Comparison of ENCODE assay signal across 13 cellular contexts in genomic region chr5:67405101-67405364, GRCh38.
A peak's percentile ranks its signal among the peaks of the same experiment; 100 is the strongest.
DNase-seq lines count a peak whose midpoint lies in the region; ATAC-seq and TF ChIP-seq lines count a peak whose summit lies in the region.
"Had no signal": no experiment of that assay in that cellular context is flagged by ENCODE, and none has a peak within 500 bp of the region (broad histone marks: within the 10 kb centered on the region; RNA-seq: fewer than 3 reads in every experiment).

No MANE protein-coding gene starts in this region.

- no peak overlapping the region for H4K8ac ChIP-seq in neuronal stem cell (ENCODE audit: low read depth, low read length)

- H3K9me3 ChIP-seq in Loucy (ENCODE audit: insufficient read depth, low read depth, low read length) (no peaks in the 10 kb centered on the region), mammary epithelial cell (replicated peaks; ENCODE audit: insufficient read depth, low read length) (no peaks in the 10 kb centered on the region), neuronal stem cell (replicated peaks in 1 of 2; ENCODE audit: control insufficient read depth in 2 of 2, insufficient read depth in 1 of 2, low read depth in 1 of 2, low read length in 2 of 2) (no peaks in the 10 kb centered on the region)
- H3K9me3 ChIP-seq: Caco-2 had no signal

- H3F3A ChIP-seq in Loucy (ENCODE audit: low read depth), result no peaks in the 10 kb centered on the region

- H3K9me2 ChIP-seq in Loucy (replicated peaks; ENCODE audit: low read depth, low read length), result no peaks in the 10 kb centered on the region

- no peak overlapping the region for H4K91ac ChIP-seq in neuronal stem cell (ENCODE audit: low read depth, low read length, poor library complexity)

- DNase-seq in mammary epithelial cell (no peak), neuronal stem cell (ENCODE audit: low spot score) (no peak), GM13976 (ENCODE audit: low spot score) (no peak)
- DNase-seq in activated CD4-positive, CD25-positive, alpha-beta regulatory T cell (lab: John Stamatoyannopoulos, UW), result no peak
- DNase-seq: ACHN, Caco-2, NCI-H1930, NCI-H446 treated with DMSO at 0.1 percent for 48 hours, NCI-H774, PC-9 had no signal

- H2BK15ac ChIP-seq in neuronal stem cell (ENCODE audit: low read length), result no peak overlapping the region

- H2AFZ ChIP-seq in ACC112 (ENCODE audit: low read length, unreplicated experiment) (peak overlapping the region; percentile 47), Loucy (ENCODE audit: low read length) (0 out of 2 replicates have a peak overlapping the region, but pooled peaks have one; percentile 23), mammary epithelial cell (ENCODE audit: low read depth, low read length) (peak overlapping the region; percentile 25), neuronal stem cell (ENCODE audit: low read length) (peak overlapping the region; percentile 27)
- H2AFZ ChIP-seq: PC-9 had no signal

- no peak overlapping the region for H2BK5ac ChIP-seq in neuronal stem cell (ENCODE audit: low read length)

- H3K4me1 ChIP-seq in ACC112 (ENCODE audit: control insufficient read depth, insufficient read depth, low read length, unreplicated experiment) (peaks cover 6% of the 10 kb centered on the region), Loucy (ENCODE audit: insufficient read depth, low read length, poor library complexity, severe bottlenecking) (no peaks in the 10 kb centered on the region), mammary epithelial cell (ENCODE audit: insufficient read depth, low read length) (peaks cover 17% of the 10 kb centered on the region), neuronal stem cell (ENCODE audit: control insufficient read depth in 2 of 2, insufficient read depth in 1 of 2, low read depth in 1 of 2, low read length in 2 of 2) (peaks cover 0 to 5% of the 10 kb centered on the region in 2 donors)

- H3K9ac ChIP-seq in Loucy (ENCODE audit: low read depth, low read length, poor library complexity, severe bottlenecking) (no peak overlapping the region), mammary epithelial cell (ENCODE audit: insufficient read depth, low read length) (no peak overlapping the region), neuronal stem cell (ENCODE audit: low read depth, low read length, poor library complexity) (no peak overlapping the region)

- intact Hi-C loops in mammary epithelial cell (cut with micrococcal nuclease), result no loop called here

- no peak overlapping the region for H3K4me2 ChIP-seq in Loucy (ENCODE audit: low read depth, low read length, poor library complexity, severe bottlenecking)
- peak overlapping the region; percentile 15 for H3K4me2 ChIP-seq in mammary epithelial cell (ENCODE audit: insufficient read depth, low read depth, low read length)
- H3K4me2 ChIP-seq in neuronal stem cell (ENCODE audit: insufficient read depth, low read length, poor library complexity, severe bottlenecking), result no peak overlapping the region
- H3K4me2 ChIP-seq: PC-9 had no signal

- no peak overlapping the region for H3K18ac ChIP-seq in neuronal stem cell (ENCODE audit: low read length)

- H3K4me3 ChIP-seq in ACC112 (ENCODE audit: low read depth, low read length) (no peak overlapping the region), Loucy (ENCODE audit: low read length, poor library complexity, severe bottlenecking) (no peak overlapping the region), mammary epithelial cell (replicated peaks in 1 of 3; ENCODE audit: insufficient read depth in 1 of 3, low read depth in 2 of 3, low read length in 3 of 3) (no peak overlapping the region), neuronal stem cell (ENCODE audit: low read length in 2 of 2) (no peak overlapping the region)
- H3K4me3 ChIP-seq: PC-9 had no signal

- H3K27me3 ChIP-seq in ACC112 (ENCODE audit: insufficient read depth, low read length) (no peaks in the 10 kb centered on the region), Loucy (ENCODE audit: insufficient read depth, low read length, poor library complexity, severe bottlenecking) (no peaks in the 10 kb centered on the region), mammary epithelial cell (ENCODE audit: insufficient read depth, low read length) (no peaks in the 10 kb centered on the region), neuronal stem cell (ENCODE audit: control insufficient read depth in 3 of 3, insufficient read depth in 3 of 3, low read depth in 1 of 3, low read length in 3 of 3) (no peaks in the 10 kb centered on the region)

- H3K79me2 ChIP-seq in ACC112 (ENCODE audit: control insufficient read depth, insufficient read depth, low read length, unreplicated experiment), result no peaks in the 10 kb centered on the region
- H3K79me2 ChIP-seq in Loucy (ENCODE audit: insufficient read depth, low read length), result no peaks in the 10 kb centered on the region
- H3K79me2 ChIP-seq in mammary epithelial cell (ENCODE audit: insufficient read depth, low read length), result no peaks in the 10 kb centered on the region

- no peak overlapping the region for H2BK12ac ChIP-seq in neuronal stem cell (ENCODE audit: low read length)

- no peaks in the 10 kb centered on the region for H4K20me1 ChIP-seq in Loucy (ENCODE audit: insufficient read depth, low read length, poor library complexity, severe bottlenecking)
- no peaks in the 10 kb centered on the region for H4K20me1 ChIP-seq in mammary epithelial cell (ENCODE audit: insufficient read depth, low read length)

- no TSS peak for BruUV-seq in mammary epithelial cell (replicated peaks; lab: Mats Ljungman, UMichigan)

- ATAC-seq in HG02884 (IDR thresholded peaks at IDR 0.05; ENCODE audit: unreplicated experiment), result no peak

- TF ChIP-seq CTCF in Loucy (conservative IDR thresholded peaks at IDR 0.05; ENCODE audit: low read length) (no peak), mammary epithelial cell (conservative IDR thresholded peaks at IDR 0.05 in 1 of 2, IDR thresholded peaks at IDR 0.05 in 1 of 2; ENCODE audit: extremely low read depth in 1 of 2, insufficient read depth in 1 of 2, low read depth in 1 of 2, low read length in 2 of 2) (no peak), GM13976 (IDR thresholded peaks at IDR 0.05; ENCODE audit: borderline replicate concordance, control extremely low read depth, extremely low read depth, insufficient read depth, missing control alignments) (no peak)

- H3K4ac ChIP-seq in neuronal stem cell (ENCODE audit: low read length), result no peak overlapping the region

- H2BK120ac ChIP-seq in neuronal stem cell (ENCODE audit: low read depth, low read length), result no peak overlapping the region

- H3K14ac ChIP-seq in neuronal stem cell (ENCODE audit: low read length), result no peak overlapping the region

- no peak overlapping the region for H2AK5ac ChIP-seq in neuronal stem cell (ENCODE audit: low read depth, low read length)

- H3K27ac ChIP-seq in ACC112 (ENCODE audit: low read depth, low read length) (peak overlapping the region; percentile 40; the same call in 1 of the 2 replicates), mammary epithelial cell (ENCODE audit: insufficient read depth, low read depth, low read length) (peak overlapping the region; percentile 8), neuronal stem cell (replicated peaks; ENCODE audit: low read length) (no peak overlapping the region)
- H3K27ac ChIP-seq: PC-9 had no signal

- H3K79me1 ChIP-seq in neuronal stem cell (ENCODE audit: low read depth, low read length), result no peaks in the 10 kb centered on the region

- H3K36me3 ChIP-seq in ACC112 (ENCODE audit: insufficient read depth, low read length), result no peaks in the 10 kb centered on the region
- no peaks in the 10 kb centered on the region for H3K36me3 ChIP-seq in Loucy (ENCODE audit: insufficient read depth, low read length)
- H3K36me3 ChIP-seq in mammary epithelial cell (ENCODE audit: insufficient read depth, low read length), result no peaks in the 10 kb centered on the region
- H3K36me3 ChIP-seq in neuronal stem cell (replicated peaks in 1 of 2; ENCODE audit: control insufficient read depth in 2 of 2, insufficient read depth in 2 of 2, low read length in 2 of 2), result no peaks in the 10 kb centered on the region

- dilution Hi-C loops in mammary epithelial cell (cut with HindIII; ENCODE audit: low sequenced_read_pairs), result no loop called here

- CTCF ChIA-PET in mammary epithelial cell (lab: Charles Lee; ENCODE audit: low non-redundant PET), result no interaction called here

- in situ Hi-C loops in mammary epithelial cell (cut with MboI; ENCODE audit: low sequenced_read_pairs in 2 of 2) (no loop called here), GM13976 (cut with MboI; ENCODE audit: low sequenced_read_pairs, unreplicated experiment) (no loop called here)

- WGBS in mammary epithelial cell (ENCODE audit: low coverage, missing lambda C conversion rate), result 57% methylated on average over 3 of the region's 3 CpGs
- no CpG with 5 or more reads among the region's 3 CpGs for WGBS in neuronal stem cell (ENCODE audit: extremely low coverage in 2 of 2, insufficient read length in 2 of 2, insufficient replicate concordance in 1 of 2), 2 donors

- no peak overlapping the region for H3K23ac ChIP-seq in neuronal stem cell (ENCODE audit: low read depth, low read length, poor library complexity)
